11 cellular contexts compared by ENCODE assay signal in the genomic region with DNA sequence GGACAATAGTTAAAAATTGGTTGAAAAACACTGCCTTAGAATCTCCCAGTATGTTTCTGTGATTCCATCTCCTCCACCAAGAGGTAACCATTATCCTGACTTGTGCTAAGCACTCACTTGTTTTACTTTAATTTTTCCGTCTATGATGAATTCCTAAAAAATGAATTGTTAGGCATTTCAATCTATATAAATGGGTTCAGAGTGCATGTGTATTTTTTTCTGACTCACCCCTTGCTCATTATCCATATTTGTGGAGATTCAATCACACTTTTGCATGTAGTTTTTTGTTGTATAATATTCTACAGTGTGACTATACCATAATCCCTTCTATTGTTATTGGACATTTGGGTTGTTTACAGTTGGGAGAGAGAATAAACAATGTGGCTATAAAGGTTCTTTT. TPM values are rescaled to one million over a fixed set of nuclear protein-coding genes. Genes with fewer than 3 reads are reported as not detected.
DNase-seq lines count a peak whose midpoint lies in the region; ATAC-seq and TF ChIP-seq lines count a peak whose summit lies in the region.
"Had no signal": no experiment of that assay in that cellular context is flagged by ENCODE, and none has a peak within 500 bp of the region (broad histone marks: within the 10 kb centered on the region; RNA-seq: fewer than 3 reads in every experiment).

No MANE protein-coding gene starts in this region.

- H3K4me2 ChIP-seq in skeletal muscle satellite cell (ENCODE audit: low read length), result peak overlapping the region; percentile 82

- H3K4me1 Mint-ChIP-seq in activated T-cell treated with anti-CD3 and anti-CD28 coated beads, Interleukin-2, amount 50 U/mL, for 4 hours (ENCODE audit: low read depth), result peaks cover 41% of the 10 kb centered on the region

- no peaks in the 10 kb centered on the region for H3K36me3 ChIP-seq in skeletal muscle satellite cell (ENCODE audit: insufficient read depth, low read length)
- H3K36me3 ChIP-seq: prostate gland had no signal

- H3K4me3 Mint-ChIP-seq in activated T-cell treated with anti-CD3 and anti-CD28 coated beads, Interleukin-2, amount 50 U/mL, for 4 hours, result peak overlapping the region; percentile 93

- no peaks in the 10 kb centered on the region for H3K9me3 Mint-ChIP-seq in activated T-cell treated with anti-CD3 and anti-CD28 coated beads, Interleukin-2, amount 50 U/mL, for 4 hours

- no peaks in the 10 kb centered on the region for H3K9me3 ChIP-seq in skeletal muscle satellite cell (replicated peaks; ENCODE audit: low read length)
- H3K9me3 ChIP-seq: prostate gland had no signal

- no peak for TF ChIP-seq CTCF in epithelial cell of esophagus (IDR thresholded peaks at IDR 0.05; ENCODE audit: insufficient read depth, low read depth, low read length, missing control alignments)

- no peaks in the 10 kb centered on the region for H3K27me3 Mint-ChIP-seq in activated T-cell treated with anti-CD3 and anti-CD28 coated beads, Interleukin-2, amount 50 U/mL, for 4 hours (ENCODE audit: low read depth)

- peaks cover 2% of the 10 kb centered on the region for H3K36me3 Mint-ChIP-seq in activated T-cell treated with anti-CD3 and anti-CD28 coated beads, Interleukin-2, amount 50 U/mL, for 4 hours (ENCODE audit: insufficient read depth)

- no peaks in the 10 kb centered on the region for H3K27me3 ChIP-seq in skeletal muscle satellite cell (ENCODE audit: control insufficient read depth, insufficient read depth, low read length)

- no peak for DNase-seq in activated T-cell treated with anti-CD3 and anti-CD28 coated beads, Interleukin-2, amount 50 U/mL, for 4 hours
- DNase-seq in activated T-cell treated with anti-CD3 and anti-CD28 coated beads for 4 hours (no peak), RKO (ENCODE audit: low spot score) (peak; percentile 52), epithelial cell of esophagus (ENCODE audit: low read depth) (peak; percentile 13), NCI-H146 treated with DMSO at 0.1 percent for 48 hours (lab: John Stamatoyannopoulos, UW; ENCODE audit: unreplicated experiment) (no peak)
- DNase-seq: H7, NCI-H510A had no signal

- ATAC-seq in activated T-cell treated with anti-CD3 and anti-CD28 coated beads, Interleukin-2, amount 50 U/mL, for 4 hours, result no peak
- ATAC-seq in GM21576 (IDR thresholded peaks at IDR 0.05; ENCODE audit: unreplicated experiment) (no peak), GM19023 (IDR thresholded peaks at IDR 0.05; ENCODE audit: unreplicated experiment) (no peak)

- peak overlapping the region; percentile 94 for H3K9ac ChIP-seq in skeletal muscle satellite cell (ENCODE audit: low read depth, low read length)

- H3K4me1 ChIP-seq in skeletal muscle satellite cell (ENCODE audit: control insufficient read depth, insufficient read depth, low read length), result peaks cover 12% of the 10 kb centered on the region
- H3K4me1 ChIP-seq: prostate gland had no signal

- H3K4me3 ChIP-seq in epithelial cell of esophagus (ENCODE audit: low read length) (peak overlapping the region; percentile 91), skeletal muscle satellite cell (ENCODE audit: low read length) (peak overlapping the region; percentile 91)

RNA-seq across cellular contexts. Expression of gene NDUFB3, which starts 1.3 kb away (rescaled TPM):
- total RNA-seq in activated T-cell treated with anti-CD3 and anti-CD28 coated beads, Interleukin-2, amount 50 U/mL, for 4 hours, result 100 to 1,000 TPM; 113 to 124 (median 121) TPM
- 62.9 and 96.6 TPM in 2 replicates for total RNA-seq in skeletal muscle satellite cell (2012; rRNA removed)

RNA-seq across cellular contexts. Expression of gene HYCC2, which starts 1.6 kb away (rescaled TPM):
- total RNA-seq in activated T-cell treated with anti-CD3 and anti-CD28 coated beads, Interleukin-2, amount 50 U/mL, for 4 hours, result 10 to 100 TPM; 27.2 to 33.3 (median 27.7) TPM
- total RNA-seq in skeletal muscle satellite cell (2012; rRNA removed), result 8.1 and 8.7 TPM in 2 replicates

RNA-seq across cellular contexts. Expression of gene CFLAR, which starts 42.9 kb away (rescaled TPM):
- 100 to 1,000 TPM; 279 to 340 (median 291) TPM for total RNA-seq in activated T-cell treated with anti-CD3 and anti-CD28 coated beads, Interleukin-2, amount 50 U/mL, for 4 hours
- total RNA-seq in skeletal muscle satellite cell (2012; rRNA removed), result 72.1 and 75.3 TPM in 2 replicates

Comparison
In these comparisons a context has a peak if more than half of its experiments do, and no peak if none do; other contexts are left out.
1. DNase-seq: peak in RKO (single experiment) and epithelial cell of esophagus (single experiment); none in activated T-cell treated with anti-CD3 and anti-CD28 coated beads, Interleukin-2, amount 50 U/mL, for 4 hours (single experiment), activated T-cell treated with anti-CD3 and anti-CD28 coated beads for 4 hours (single experiment) and NCI-H146 treated with DMSO at 0.1 percent for 48 hours (single experiment).